17 cellular contexts compared by ENCODE assay signal in genomic region chr7:99092064-99092720, GRCh38. TPM values are rescaled to one million over a fixed set of nuclear protein-coding genes. Genes with fewer than 3 reads are reported as not detected.
A peak's percentile ranks its signal among the peaks of the same experiment; 100 is the strongest.
DNase-seq lines count a peak whose midpoint lies in the region; ATAC-seq and TF ChIP-seq lines count a peak whose summit lies in the region.
"Had no signal": no experiment of that assay in that cellular context is flagged by ENCODE, and none has a peak within 500 bp of the region (broad histone marks: within the 10 kb centered on the region; RNA-seq: fewer than 3 reads in every experiment).

No MANE protein-coding gene starts in this region.

- no peaks in the 10 kb centered on the region for H3K9me3 ChIP-seq in SK-N-MC (ENCODE audit: low read depth, low read length)
- H3K9me3 ChIP-seq: MG63, stomach had no signal

- no peaks in the 10 kb centered on the region for H3K9me3 Mint-ChIP-seq in activated naive CD8-positive, alpha-beta T cell treated with anti-CD3 and anti-CD28 coated beads, Interleukin-2, amount 50 U/mL, for 24 hours
- H3K9me3 Mint-ChIP-seq in stimulated activated effector memory CD8-positive, alpha-beta T cell treated with anti-CD3 and anti-CD28 coated beads, Interleukin-12 subunit alpha, Interleukin-12 subunit beta, amount 100 ng/mL, for 72 hours = no peaks in the 10 kb centered on the region

- no peaks in the 10 kb centered on the region for H3K27me3 Mint-ChIP-seq in activated naive CD8-positive, alpha-beta T cell treated with anti-CD3 and anti-CD28 coated beads, Interleukin-2, amount 50 U/mL, for 24 hours
- H3K27me3 Mint-ChIP-seq: naive thymus-derived CD4-positive, alpha-beta T cell had no signal

- no peak overlapping the region for H3K9ac ChIP-seq in SK-N-MC (ENCODE audit: insufficient read length)
- H3K9ac ChIP-seq: BLaER1 treated with 17β-estradiol and CSF1 and Interleukin-3, amounts not matched to agents 10 nM and 100 nM had no signal

- H3K36me3 Mint-ChIP-seq in activated naive CD8-positive, alpha-beta T cell treated with anti-CD3 and anti-CD28 coated beads, Interleukin-2, amount 50 U/mL, for 24 hours (ENCODE audit: low read depth) = peaks cover 11% of the 10 kb centered on the region
- no peaks in the 10 kb centered on the region for H3K36me3 Mint-ChIP-seq in stimulated activated effector memory CD8-positive, alpha-beta T cell treated with anti-CD3 and anti-CD28 coated beads, Interleukin-12 subunit alpha, Interleukin-12 subunit beta, amount 100 ng/mL, for 72 hours

- peak overlapping the region; percentile 63 for H3K4me3 ChIP-seq in SK-N-MC
- H3K4me3 ChIP-seq: BLaER1 treated with 17β-estradiol and CSF1 and Interleukin-3, amounts not matched to agents 10 nM and 100 nM; left ventricle myocardium inferior; MG63; stomach had no signal

- TF ChIP-seq CTCF in GM13977 (IDR thresholded peaks at IDR 0.05; ENCODE audit: extremely low read depth, insufficient read depth, missing control alignments) = no peak

- peaks cover 12% of the 10 kb centered on the region for H3K4me1 Mint-ChIP-seq in activated naive CD8-positive, alpha-beta T cell treated with anti-CD3 and anti-CD28 coated beads, Interleukin-2, amount 50 U/mL, for 24 hours
- peaks cover 42% of the 10 kb centered on the region for H3K4me1 Mint-ChIP-seq in stimulated activated effector memory CD8-positive, alpha-beta T cell treated with anti-CD3 and anti-CD28 coated beads, Interleukin-12 subunit alpha, Interleukin-12 subunit beta, amount 100 ng/mL, for 72 hours

- DNase-seq in NCI-H1694 (lab: John Stamatoyannopoulos, UW) (peak; percentile 53), SK-N-MC (ENCODE audit: low read depth, low spot score) (no peak), left lobe of liver (ENCODE audit: low spot score) (peak; percentile 83), GM13977 (ENCODE audit: low spot score) (no peak)
- DNase-seq in activated naive CD8-positive, alpha-beta T cell treated with anti-CD3 and anti-CD28 coated beads, Interleukin-2, amount 50 U/mL, for 24 hours = no peak
- no peak for DNase-seq in stimulated activated effector memory CD8-positive, alpha-beta T cell treated with anti-CD3 and anti-CD28 coated beads, Interleukin-12 subunit alpha, Interleukin-12 subunit beta, amount 100 ng/mL, for 72 hours (ENCODE audit: low spot score in 2 of 2)
- DNase-seq: activated naive CD4-positive, alpha-beta T cell treated with anti-CD3 and anti-CD28 coated beads for 36 hours; brain microvascular endothelial cell; GOT3; left ventricle myocardium inferior; MG63; naive thymus-derived CD4-positive, alpha-beta T cell; NCI-H226; SHP77 treated with DMSO at 0.1 percent for 48 hours; stomach had no signal

- no peak overlapping the region for H3K4me3 Mint-ChIP-seq in activated naive CD8-positive, alpha-beta T cell treated with anti-CD3 and anti-CD28 coated beads, Interleukin-2, amount 50 U/mL, for 24 hours
- no peak overlapping the region for H3K4me3 Mint-ChIP-seq in stimulated activated effector memory CD8-positive, alpha-beta T cell treated with anti-CD3 and anti-CD28 coated beads, Interleukin-12 subunit alpha, Interleukin-12 subunit beta, amount 100 ng/mL, for 72 hours
- H3K4me3 Mint-ChIP-seq: activated naive CD4-positive, alpha-beta T cell treated with anti-CD3 and anti-CD28 coated beads for 36 hours had no signal

- ATAC-seq in left lobe of liver = peak; percentile 66
- no peak for ATAC-seq in activated naive CD8-positive, alpha-beta T cell treated with anti-CD3 and anti-CD28 coated beads, Interleukin-2, amount 50 U/mL, for 24 hours
- no peak for ATAC-seq in stimulated activated effector memory CD8-positive, alpha-beta T cell treated with anti-CD3 and anti-CD28 coated beads, Interleukin-12 subunit alpha, Interleukin-12 subunit beta, amount 100 ng/mL, for 72 hours
- ATAC-seq: naive thymus-derived CD4-positive, alpha-beta T cell had no signal

- H3K27ac Mint-ChIP-seq in activated naive CD8-positive, alpha-beta T cell treated with anti-CD3 and anti-CD28 coated beads, Interleukin-2, amount 50 U/mL, for 24 hours = no peak overlapping the region
- H3K27ac Mint-ChIP-seq in stimulated activated effector memory CD8-positive, alpha-beta T cell treated with anti-CD3 and anti-CD28 coated beads, Interleukin-12 subunit alpha, Interleukin-12 subunit beta, amount 100 ng/mL, for 72 hours = no peak overlapping the region
- H3K27ac Mint-ChIP-seq: activated naive CD4-positive, alpha-beta T cell treated with anti-CD3 and anti-CD28 coated beads for 36 hours had no signal

- H3K36me3 ChIP-seq in SK-N-MC (ENCODE audit: insufficient read depth, low read length) = no peaks in the 10 kb centered on the region; the same call in 1 of the 2 replicates
- H3K36me3 ChIP-seq: brain microvascular endothelial cell, left ventricle myocardium inferior, MG63, stomach had no signal

- peak overlapping the region; percentile 95 for H3K27ac ChIP-seq in SK-N-MC
- peak overlapping the region; percentile 53 for H3K27ac ChIP-seq in temporal lobe (ENCODE audit: low read depth, low read length)
- H3K27ac ChIP-seq: BLaER1 treated with 17β-estradiol and CSF1 and Interleukin-3, amounts not matched to agents 10 nM and 100 nM; brain microvascular endothelial cell; left ventricle myocardium inferior had no signal

- in situ Hi-C loops in GM13977 (cut with MboI; ENCODE audit: low pct_unique_long_range_greater_than_20kb, low sequenced_read_pairs, unreplicated experiment) = no loop called here

RNA-seq across cellular contexts. Expression of gene SMURF1, which starts 51.7 kb away (rescaled TPM):
- total RNA-seq in left lobe of liver (13.5 TPM), temporal lobe (22.4 TPM)

Comparison
In these comparisons a context has a peak if more than half of its experiments do, and no peak if none do; other contexts are left out.
1. DNase-seq: peak in NCI-H1694 (single experiment) and left lobe of liver (single experiment); none in SK-N-MC (single experiment), GM13977 (single experiment), activated naive CD8-positive, alpha-beta T cell treated with anti-CD3 and anti-CD28 coated beads, Interleukin-2, amount 50 U/mL, for 24 hours (single experiment) and stimulated activated effector memory CD8-positive, alpha-beta T cell treated with anti-CD3 and anti-CD28 coated beads, Interleukin-12 subunit alpha, Interleukin-12 subunit beta, amount 100 ng/mL, for 72 hours (0 of 2).